Comparison of ENCODE assay signal across 11 cellular contexts in genomic region chr5:136191304-136192014, GRCh38. TPM values are rescaled to one million over a fixed set of nuclear protein-coding genes. Genes with fewer than 3 reads are reported as not detected.
DNase-seq lines count a peak whose midpoint lies in the region; ATAC-seq and TF ChIP-seq lines count a peak whose summit lies in the region.
"Had no signal": no experiment of that assay in that cellular context is flagged by ENCODE, and none has a peak within 500 bp of the region (broad histone marks: within the 10 kb centered on the region; RNA-seq: fewer than 3 reads in every experiment).

No MANE protein-coding gene starts in this region.

- ATAC-seq in GM19351 (IDR thresholded peaks at IDR 0.05; ENCODE audit: unreplicated experiment) (no peak), GM18498 (IDR thresholded peaks at IDR 0.05; ENCODE audit: unreplicated experiment) (no peak)

- no peak for DNase-seq in AG09309 (ENCODE audit: low read depth)
- peak; percentile 9 for DNase-seq in M059J (ENCODE audit: low read depth)
- no peak for DNase-seq in esophagus squamous epithelium (lab: John Stamatoyannopoulos, UW)
- DNase-seq in nephron progenitor cell = peak; percentile 28
- no peak for DNase-seq in AML-193 (lab: John Stamatoyannopoulos, UW)
- DNase-seq in activated CD4-positive, CD25-positive, alpha-beta regulatory T cell (lab: John Stamatoyannopoulos, UW) = no peak
- DNase-seq: activated naive CD4-positive, alpha-beta T cell treated with anti-CD3 and anti-CD28 coated beads, Interleukin-2, amount 10 ng/mL, durations not matched to agents 7 days and 5 days had no signal

- peaks cover 0 to 34% (median 0%) of the 10 kb centered on the region in 3 donors for H3K36me3 ChIP-seq in esophagus squamous epithelium

- 33 to 61% methylated on average over 15 of the region's 44 CpGs for WGBS in esophagus squamous epithelium, 2 donors

- H3K27me3 Mint-ChIP-seq in nephron progenitor cell (ENCODE audit: low read depth, poor library complexity) = peaks cover 74% of the 10 kb centered on the region

- peaks cover 34% of the 10 kb centered on the region for H3K4me1 Mint-ChIP-seq in nephron progenitor cell
- H3K4me1 Mint-ChIP-seq: activated naive CD4-positive, alpha-beta T cell treated with anti-CD3 and anti-CD28 coated beads, Interleukin-2, amount 10 ng/mL, durations not matched to agents 7 days and 5 days; memory B cell had no signal

- TF ChIP-seq POLR2A in esophagus squamous epithelium (IDR thresholded peaks at IDR 0.05) = no peak

- peak overlapping the region; percentile 7 for H3K4me3 ChIP-seq in AG09309 (ENCODE audit: control insufficient read depth, low read depth, low read length)
- H3K4me3 ChIP-seq in esophagus squamous epithelium = peak overlapping the region; percentile 27 to 57 (median 44)

- H3K4me3 Mint-ChIP-seq in nephron progenitor cell = peak overlapping the region; percentile 73
- H3K4me3 Mint-ChIP-seq: activated naive CD4-positive, alpha-beta T cell treated with anti-CD3 and anti-CD28 coated beads, Interleukin-2, amount 10 ng/mL, durations not matched to agents 7 days and 5 days; memory B cell had no signal

- TF ChIP-seq CTCF in AG09309 (IDR thresholded peaks at IDR 0.05; ENCODE audit: control insufficient read depth, insufficient read depth, low read depth, low read length, missing control alignments) = no peak
- no peak for TF ChIP-seq CTCF in esophagus squamous epithelium (IDR thresholded peaks at IDR 0.05)
- no peak for TF ChIP-seq CTCF in nephron progenitor cell (IDR thresholded peaks at IDR 0.05)

- H3K36me3 Mint-ChIP-seq in nephron progenitor cell (ENCODE audit: low read depth) = peaks cover 28% of the 10 kb centered on the region
- H3K36me3 Mint-ChIP-seq: activated naive CD4-positive, alpha-beta T cell treated with anti-CD3 and anti-CD28 coated beads, Interleukin-2, amount 10 ng/mL, durations not matched to agents 7 days and 5 days had no signal

- H3K27ac Mint-ChIP-seq in nephron progenitor cell = no peak overlapping the region
- H3K27ac Mint-ChIP-seq: activated naive CD4-positive, alpha-beta T cell treated with anti-CD3 and anti-CD28 coated beads, Interleukin-2, amount 10 ng/mL, durations not matched to agents 7 days and 5 days; memory B cell had no signal

- H3K27ac ChIP-seq in esophagus squamous epithelium = no peak overlapping the region
- H3K27ac ChIP-seq: KMS-11 had no signal

- no peaks in the 10 kb centered on the region for H3K9me3 Mint-ChIP-seq in nephron progenitor cell
- H3K9me3 Mint-ChIP-seq: activated naive CD4-positive, alpha-beta T cell treated with anti-CD3 and anti-CD28 coated beads, Interleukin-2, amount 10 ng/mL, durations not matched to agents 7 days and 5 days; memory B cell had no signal

- H3K4me1 ChIP-seq in esophagus squamous epithelium = peaks cover 16 to 39% (median 19%) of the 10 kb centered on the region in 3 donors

- intact Hi-C loops in esophagus squamous epithelium (cut with DNase I) = no loop called here

- H3K27me3 ChIP-seq in esophagus squamous epithelium = peaks cover 0 to 64% (median 12%) of the 10 kb centered on the region in 4 donors

- no peaks in the 10 kb centered on the region for H3K9me3 ChIP-seq in esophagus squamous epithelium

RNA-seq across cellular contexts. Expression of gene SMIM32, which starts 1.5 kb away (rescaled TPM):
- total RNA-seq in M059J (2014; rRNA removed; shearing (Covaris generic)) = not detected in 2 replicates
- not detected for total RNA-seq in esophagus squamous epithelium

RNA-seq across cellular contexts. Expression of gene SMAD5, which starts 58.8 kb away (rescaled TPM):
- 34.5 and 42.6 TPM in 2 replicates for total RNA-seq in M059J (2014; rRNA removed; shearing (Covaris generic))
- total RNA-seq in esophagus squamous epithelium = 10 to 100 TPM; 32.0 to 49.6 (median 38.1) TPM

Comparison
In these comparisons a context has a peak if more than half of its experiments do, and no peak if none do; other contexts are left out.
1. DNase-seq: peak in M059J (single experiment) and nephron progenitor cell (single experiment); none in AG09309 (single experiment), esophagus squamous epithelium (single experiment), AML-193 (0 of 2) and activated CD4-positive, CD25-positive, alpha-beta regulatory T cell (0 of 4).